13 cellular contexts compared by ENCODE assay signal in genomic region chr2:238700506-238701050, GRCh38.
"Had no signal": no experiment of that assay in that cellular context is flagged by ENCODE, and none has a peak within 500 bp of the region (broad histone marks: within the 10 kb centered on the region; RNA-seq: fewer than 3 reads in every experiment).

No MANE protein-coding gene starts in this region.

- H3K4me1 ChIP-seq: psoas muscle had no signal

- H3K9me3 ChIP-seq: gastroesophageal sphincter, psoas muscle, SJSA1, tibial nerve had no signal

- DNase-seq: activated CD4-positive, CD25-positive, alpha-beta regulatory T cell; activated naive CD4-positive, alpha-beta T cell treated with anti-CD3 and anti-CD28 coated beads, Interleukin-2, amount 10 ng/mL, durations not matched to agents 7 days and 5 days; nephron progenitor cell; stimulated activated CD4-positive, alpha-beta T cell treated with anti-CD3 and anti-CD28 coated beads, Interleukin-12 subunit alpha, Interleukin-12 subunit beta, amount 100 ng/mL, for 4 hours had no signal

- H3K9me3 Mint-ChIP-seq: activated naive CD4-positive, alpha-beta T cell treated with anti-CD3 and anti-CD28 coated beads, Interleukin-2, amount 10 ng/mL, durations not matched to agents 7 days and 5 days; activated T-helper 2 cell treated with anti-CD3 and anti-CD28 coated beads, Interferon-gamma antibody, Interleukin-2, Interleukin-4, amounts not matched to agents 10 μg/mL and 5 μg/mL and 100 μg/mL, durations not matched to agents 14 hours and 24 hours and 36 hours; endodermal cell; mesothelial cell of epicardium; nephron progenitor cell; stimulated activated effector memory CD8-positive, alpha-beta T cell treated with anti-CD3 and anti-CD28 coated beads, Interleukin-12 subunit alpha, Interleukin-12 subunit beta, amount 100 ng/mL, for 72 hours had no signal

- ATAC-seq: psoas muscle; stimulated activated effector memory CD8-positive, alpha-beta T cell treated with anti-CD3 and anti-CD28 coated beads, Interleukin-12 subunit alpha, Interleukin-12 subunit beta, amount 100 ng/mL, for 72 hours had no signal

- H3K36me3 Mint-ChIP-seq: activated naive CD4-positive, alpha-beta T cell treated with anti-CD3 and anti-CD28 coated beads, Interleukin-2, amount 10 ng/mL, durations not matched to agents 7 days and 5 days; mesothelial cell of epicardium; stimulated activated effector memory CD8-positive, alpha-beta T cell treated with anti-CD3 and anti-CD28 coated beads, Interleukin-12 subunit alpha, Interleukin-12 subunit beta, amount 100 ng/mL, for 72 hours had no signal

- H3K4me1 Mint-ChIP-seq: activated naive CD4-positive, alpha-beta T cell treated with anti-CD3 and anti-CD28 coated beads, Interleukin-2, amount 10 ng/mL, durations not matched to agents 7 days and 5 days had no signal

- H3K27me3 ChIP-seq: dorsolateral prefrontal cortex, gastroesophageal sphincter, SJSA1, tibial nerve had no signal

- H3K4me3 ChIP-seq: dorsolateral prefrontal cortex, gastroesophageal sphincter, psoas muscle, SJSA1, tibial nerve had no signal

- H3K27ac ChIP-seq: dorsolateral prefrontal cortex, psoas muscle, SJSA1, tibial nerve had no signal

- H3K4me3 Mint-ChIP-seq: activated naive CD4-positive, alpha-beta T cell treated with anti-CD3 and anti-CD28 coated beads, Interleukin-2, amount 10 ng/mL, durations not matched to agents 7 days and 5 days; endodermal cell; mesothelial cell of epicardium; nephron progenitor cell; stimulated activated effector memory CD8-positive, alpha-beta T cell treated with anti-CD3 and anti-CD28 coated beads, Interleukin-12 subunit alpha, Interleukin-12 subunit beta, amount 100 ng/mL, for 72 hours had no signal

- H3K36me3 ChIP-seq: gastroesophageal sphincter, SJSA1, tibial nerve had no signal
